19 cellular contexts compared by ENCODE assay signal in genomic region chr20:47583551-47583950, GRCh38.
DNase-seq lines count a peak whose midpoint lies in the region; ATAC-seq and TF ChIP-seq lines count a peak whose summit lies in the region.
"Had no signal": no experiment of that assay in that cellular context is flagged by ENCODE, and none has a peak within 500 bp of the region (broad histone marks: within the 10 kb centered on the region; RNA-seq: fewer than 3 reads in every experiment).

No MANE protein-coding gene starts in this region.

- ATAC-seq in esophagus mucosa = peak; percentile 39
- no peak for ATAC-seq in stimulated activated naive CD8-positive, alpha-beta T cell treated with anti-CD3 and anti-CD28 coated beads, Interleukin-15, amount 100 ng/mL, for 72 hours

- H2AFZ ChIP-seq in PC-9 = no peak overlapping the region

- H3K4me2 ChIP-seq in PC-9 = no peak overlapping the region

- H3K27me3 ChIP-seq in PC-9 (ENCODE audit: insufficient read depth, low read depth) = no peaks in the 10 kb centered on the region
- H3K27me3 ChIP-seq in A673 (replicated peaks; ENCODE audit: insufficient read depth, low read depth, low read length, poor library complexity) = no peaks in the 10 kb centered on the region
- H3K27me3 ChIP-seq: esophagus squamous epithelium, MG63, SJCRH30 had no signal

- DNase-seq in activated naive CD4-positive, alpha-beta T cell treated with anti-CD3 and anti-CD28 coated beads, Interleukin-2, amount 10 ng/mL, durations not matched to agents 7 days and 5 days = no peak
- no peak for DNase-seq in activated naive CD4-positive, alpha-beta T cell treated with anti-CD3 and anti-CD28 coated beads for 36 hours
- DNase-seq in PC-9 = no peak
- DNase-seq in stimulated activated naive CD8-positive, alpha-beta T cell treated with anti-CD3 and anti-CD28 coated beads, Interleukin-15, amount 100 ng/mL, for 72 hours = no peak
- no peak for DNase-seq in A673 (ENCODE audit: low spot score)
- DNase-seq in middle frontal gyrus (ENCODE audit: extremely low spot score, low spot score) = no peak
- DNase-seq in ACHN = no peak
- DNase-seq: activated gamma-delta T cell treated with Interleukin-2 at 50 U/mL for 16 hours; cerebellar nuclear complex; DMS79 treated with DMSO at 0.1 percent for 48 hours; effector CD8-positive, alpha-beta T cell; esophagus squamous epithelium; H7; MG63; NCI-H146; NCI-H2171; NCI-H526; SJCRH30 had no signal

- POLR2A ChIA-PET in PC-9 (lab: Charles Lee; ENCODE audit: unreplicated experiment) = no interaction called here
- POLR2A ChIA-PET in A673 (lab: Charles Lee; ENCODE audit: low non-redundant PET) = no interaction called here

- H3K4me1 ChIP-seq in PC-9 (replicated peaks; ENCODE audit: insufficient read depth) = peaks cover 7% of the 10 kb centered on the region; the same call in 1 of the 2 replicates
- peaks cover 17% of the 10 kb centered on the region for H3K4me1 ChIP-seq in A673 (ENCODE audit: insufficient read depth, low read length, poor library complexity, severe bottlenecking)
- H3K4me1 ChIP-seq: SJCRH30 had no signal

- no peaks in the 10 kb centered on the region for H3K9me3 Mint-ChIP-seq in activated naive CD4-positive, alpha-beta T cell treated with anti-CD3 and anti-CD28 coated beads, Interleukin-2, amount 10 ng/mL, durations not matched to agents 7 days and 5 days
- H3K9me3 Mint-ChIP-seq in activated naive CD4-positive, alpha-beta T cell treated with anti-CD3 and anti-CD28 coated beads for 36 hours = no peaks in the 10 kb centered on the region
- no peaks in the 10 kb centered on the region for H3K9me3 Mint-ChIP-seq in stimulated activated naive CD8-positive, alpha-beta T cell treated with anti-CD3 and anti-CD28 coated beads, Interleukin-15, amount 100 ng/mL, for 72 hours

- peak overlapping the region; percentile 69 for H3K27ac Mint-ChIP-seq in activated naive CD4-positive, alpha-beta T cell treated with anti-CD3 and anti-CD28 coated beads, Interleukin-2, amount 10 ng/mL, durations not matched to agents 7 days and 5 days
- no peak overlapping the region for H3K27ac Mint-ChIP-seq in activated naive CD4-positive, alpha-beta T cell treated with anti-CD3 and anti-CD28 coated beads for 36 hours
- H3K27ac Mint-ChIP-seq in stimulated activated naive CD8-positive, alpha-beta T cell treated with anti-CD3 and anti-CD28 coated beads, Interleukin-15, amount 100 ng/mL, for 72 hours = peak overlapping the region; percentile 24 to 67

- in situ Hi-C loops in ACHN (cut with HindIII; ENCODE audit: low pct_ligation_motif_present, low pct_unique_long_range_greater_than_20kb, low sequenced_read_pairs) = no loop called here

- intact Hi-C loops in activated naive CD4-positive, alpha-beta T cell treated with anti-CD3 and anti-CD28 coated beads for 36 hours (cut with micrococcal nuclease) = no loop called here
- intact Hi-C loops in PC-9 (cut with micrococcal nuclease; ENCODE audit: unreplicated experiment) (no loop called here), A673 (cut with micrococcal nuclease; ENCODE audit: unreplicated experiment) (no loop called here)

- no peak for TF ChIP-seq CTCF in PC-9 (conservative IDR thresholded peaks at IDR 0.05)
- no peak for TF ChIP-seq CTCF in A673 (conservative IDR thresholded peaks at IDR 0.05; ENCODE audit: low read depth, low read length)

- H3K4me3 ChIP-seq in PC-9 = no peak overlapping the region
- H3K4me3 ChIP-seq in A673 (ENCODE audit: low read depth, low read length, poor library complexity, severe bottlenecking) = no peak overlapping the region
- H3K4me3 ChIP-seq: esophagus squamous epithelium, MG63, SJCRH30 had no signal

- H3K9me2 ChIP-seq in PC-9 (ENCODE audit: insufficient read depth) = no peaks in the 10 kb centered on the region

- peaks cover 94% of the 10 kb centered on the region for H3K79me2 ChIP-seq in PC-9 (ENCODE audit: low read depth)

- peaks cover 24% of the 10 kb centered on the region for H3K4me1 Mint-ChIP-seq in activated naive CD4-positive, alpha-beta T cell treated with anti-CD3 and anti-CD28 coated beads, Interleukin-2, amount 10 ng/mL, durations not matched to agents 7 days and 5 days
- peaks cover 43% of the 10 kb centered on the region for H3K4me1 Mint-ChIP-seq in activated naive CD4-positive, alpha-beta T cell treated with anti-CD3 and anti-CD28 coated beads for 36 hours (ENCODE audit: low read depth)
- H3K4me1 Mint-ChIP-seq in stimulated activated naive CD8-positive, alpha-beta T cell treated with anti-CD3 and anti-CD28 coated beads, Interleukin-15, amount 100 ng/mL, for 72 hours = peaks cover 76% of the 10 kb centered on the region

- H3K36me3 Mint-ChIP-seq in activated naive CD4-positive, alpha-beta T cell treated with anti-CD3 and anti-CD28 coated beads, Interleukin-2, amount 10 ng/mL, durations not matched to agents 7 days and 5 days = peaks cover 42% of the 10 kb centered on the region
- peaks cover 23% of the 10 kb centered on the region for H3K36me3 Mint-ChIP-seq in activated naive CD4-positive, alpha-beta T cell treated with anti-CD3 and anti-CD28 coated beads for 36 hours (ENCODE audit: low read depth)

- no peaks in the 10 kb centered on the region for H3K27me3 Mint-ChIP-seq in activated naive CD4-positive, alpha-beta T cell treated with anti-CD3 and anti-CD28 coated beads, Interleukin-2, amount 10 ng/mL, durations not matched to agents 7 days and 5 days
- H3K27me3 Mint-ChIP-seq in activated naive CD4-positive, alpha-beta T cell treated with anti-CD3 and anti-CD28 coated beads for 36 hours (ENCODE audit: low read depth) = no peaks in the 10 kb centered on the region
- no peaks in the 10 kb centered on the region for H3K27me3 Mint-ChIP-seq in stimulated activated naive CD8-positive, alpha-beta T cell treated with anti-CD3 and anti-CD28 coated beads, Interleukin-15, amount 100 ng/mL, for 72 hours

- peaks cover 26% of the 10 kb centered on the region for H4K20me1 ChIP-seq in PC-9 (ENCODE audit: insufficient read depth)

- BruUV-seq in PC-9 (replicated peaks; lab: Mats Ljungman, UMichigan) (no TSS peak), A673 (replicated peaks; lab: Mats Ljungman, UMichigan) (no TSS peak)

- H3F3A ChIP-seq in PC-9 (ENCODE audit: insufficient read depth, low read depth) = peaks cover 76% of the 10 kb centered on the region

- H3K36me3 ChIP-seq in PC-9 (ENCODE audit: low read depth) (peaks cover 64% of the 10 kb centered on the region), A673 (ENCODE audit: insufficient read depth, low read length, poor library complexity, severe bottlenecking) (no peaks in the 10 kb centered on the region)

- CTCF ChIA-PET in activated naive CD4-positive, alpha-beta T cell treated with anti-CD3 and anti-CD28 coated beads, Interleukin-2, amount 10 ng/mL, durations not matched to agents 7 days and 5 days (lab: Charles Lee) = no interaction called here
- CTCF ChIA-PET in activated naive CD4-positive, alpha-beta T cell treated with anti-CD3 and anti-CD28 coated beads for 36 hours (lab: Charles Lee) = interaction anchor here (0.9 kb wide), 1 partner anchor 34 kb away, joined by 3 read pairs; no protein-coding TSS in a partner anchor
- CTCF ChIA-PET in PC-9 (lab: Charles Lee) = no interaction called here
- CTCF ChIA-PET in A673 (lab: Charles Lee) = no interaction called here

- no peaks in the 10 kb centered on the region for H3K9me3 ChIP-seq in PC-9 (ENCODE audit: insufficient read depth, low read depth)
- no peaks in the 10 kb centered on the region for H3K9me3 ChIP-seq in A673 (ENCODE audit: low read depth, low read length, poor library complexity, severe bottlenecking)
- H3K9me3 ChIP-seq: esophagus squamous epithelium, MG63, SJCRH30 had no signal

- H3K4me3 Mint-ChIP-seq in activated naive CD4-positive, alpha-beta T cell treated with anti-CD3 and anti-CD28 coated beads, Interleukin-2, amount 10 ng/mL, durations not matched to agents 7 days and 5 days = no peak overlapping the region
- no peak overlapping the region for H3K4me3 Mint-ChIP-seq in activated naive CD4-positive, alpha-beta T cell treated with anti-CD3 and anti-CD28 coated beads for 36 hours
- H3K4me3 Mint-ChIP-seq in stimulated activated naive CD8-positive, alpha-beta T cell treated with anti-CD3 and anti-CD28 coated beads, Interleukin-15, amount 100 ng/mL, for 72 hours = no peak overlapping the region

- 0 out of 2 replicates have a peak overlapping the region, but pooled peaks have one; percentile 15 for H3K27ac ChIP-seq in PC-9
- no peak overlapping the region for H3K27ac ChIP-seq in A673 (ENCODE audit: low read depth, low read length, poor library complexity, severe bottlenecking)
- H3K27ac ChIP-seq: SJCRH30 had no signal
